25 cellular contexts compared by ENCODE assay signal in the genomic region with DNA sequence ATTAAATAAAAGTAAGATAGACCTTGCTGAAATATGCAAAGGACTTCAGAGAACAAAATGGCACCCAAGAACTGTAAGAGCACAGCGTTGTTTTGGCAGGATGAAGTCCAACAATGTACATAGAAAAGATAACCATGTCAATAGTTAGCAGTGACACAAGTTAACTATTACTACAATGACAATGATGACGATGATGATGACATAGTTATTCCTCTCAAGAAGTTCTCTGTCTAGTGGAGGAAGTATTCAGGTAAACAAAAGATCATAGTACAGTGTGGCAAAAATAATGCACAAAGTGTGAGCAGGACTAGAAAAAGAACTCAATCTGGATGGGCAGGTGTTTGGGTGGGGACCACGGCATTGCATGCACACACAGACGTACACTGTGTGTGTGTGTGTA.
"Had no signal": no experiment of that assay in that cellular context is flagged by ENCODE, and none has a peak within 500 bp of the region (broad histone marks: within the 10 kb centered on the region; RNA-seq: fewer than 3 reads in every experiment).

No MANE protein-coding gene starts in this region.

- H3K27ac Mint-ChIP-seq: endodermal cell; memory B cell; natural killer cell; stimulated activated naive CD8-positive, alpha-beta T cell treated with anti-CD3 and anti-CD28 coated beads, Interleukin-15, amount 100 ng/mL, for 72 hours had no signal

- H3K9me3 ChIP-seq: esophagus muscularis mucosa, gastroesophageal sphincter, heart left ventricle, pancreas, suprapubic skin, transverse colon, vagina had no signal

- H2AFZ ChIP-seq: hepatocyte had no signal

- H3K36me3 ChIP-seq: heart left ventricle, pancreas, suprapubic skin, transverse colon, vagina had no signal

- FAIRE-seq: endothelial cell of umbilical vein, kidney, pancreas had no signal

- H3K36me3 Mint-ChIP-seq: memory B cell had no signal

- H3K4me3 ChIP-seq: esophagus muscularis mucosa, gastroesophageal sphincter, heart left ventricle, hepatocyte, lung, pancreas, smooth muscle cell, suprapubic skin, transverse colon, vagina had no signal

- H3K27me3 Mint-ChIP-seq: memory B cell; stimulated activated naive CD8-positive, alpha-beta T cell treated with anti-CD3 and anti-CD28 coated beads, Interleukin-15, amount 100 ng/mL, for 72 hours had no signal

- H3K4me2 ChIP-seq: hepatocyte, smooth muscle cell had no signal

- H3K27me3 ChIP-seq: esophagus muscularis mucosa, foreskin keratinocyte, gastroesophageal sphincter, heart left ventricle, hepatocyte, pancreas, suprapubic skin, transverse colon, vagina had no signal

- H3K27ac ChIP-seq: esophagus muscularis mucosa, foreskin keratinocyte, gastroesophageal sphincter, hepatocyte, pancreas, suprapubic skin, transverse colon, vagina had no signal

- DNase-seq: effector CD8-positive, alpha-beta T cell; endodermal cell; foreskin keratinocyte; heart left ventricle; kidney; natural killer cell; pancreas; stimulated activated CD4-positive, alpha-beta T cell treated with anti-CD3 and anti-CD28 coated beads, Interleukin-12 subunit alpha, Interleukin-12 subunit beta, amount 100 ng/mL, for 4 hours; stimulated activated CD4-positive, alpha-beta T cell treated with anti-CD3 and anti-CD28 coated beads, Interleukin-1b, Interleukin-23, amount 100 ng/mL, for 48 hours; stimulated activated CD4-positive, alpha-beta T cell treated with anti-CD3 and anti-CD28 coated beads, Interleukin-4, amount 100 ng/mL, for 1 hour; stimulated activated CD8-positive, alpha-beta memory T cell treated with anti-CD3 and anti-CD28 coated beads, Interleukin-4, amount 100 ng/mL, for 48 hours; stimulated activated naive CD4-positive, alpha-beta T cell; stimulated activated naive CD8-positive, alpha-beta T cell treated with anti-CD3 and anti-CD28 coated beads, Interleukin-15, amount 100 ng/mL, for 72 hours; transverse colon had no signal

- H3K79me2 ChIP-seq: hepatocyte had no signal

- ATAC-seq: foreskin keratinocyte; gastroesophageal sphincter; heart left ventricle; left lobe of liver; natural killer cell; pancreas; sciatic nerve; stimulated activated naive CD8-positive, alpha-beta T cell treated with anti-CD3 and anti-CD28 coated beads, Interleukin-15, amount 100 ng/mL, for 72 hours had no signal

- H3K4me3 Mint-ChIP-seq: endodermal cell; memory B cell; natural killer cell; stimulated activated naive CD8-positive, alpha-beta T cell treated with anti-CD3 and anti-CD28 coated beads, Interleukin-15, amount 100 ng/mL, for 72 hours had no signal

- H3K9me3 Mint-ChIP-seq: endodermal cell; memory B cell; stimulated activated naive CD8-positive, alpha-beta T cell treated with anti-CD3 and anti-CD28 coated beads, Interleukin-15, amount 100 ng/mL, for 72 hours had no signal
